Comparison of ENCODE assay signal across 1 cellular context in the genomic region with DNA sequence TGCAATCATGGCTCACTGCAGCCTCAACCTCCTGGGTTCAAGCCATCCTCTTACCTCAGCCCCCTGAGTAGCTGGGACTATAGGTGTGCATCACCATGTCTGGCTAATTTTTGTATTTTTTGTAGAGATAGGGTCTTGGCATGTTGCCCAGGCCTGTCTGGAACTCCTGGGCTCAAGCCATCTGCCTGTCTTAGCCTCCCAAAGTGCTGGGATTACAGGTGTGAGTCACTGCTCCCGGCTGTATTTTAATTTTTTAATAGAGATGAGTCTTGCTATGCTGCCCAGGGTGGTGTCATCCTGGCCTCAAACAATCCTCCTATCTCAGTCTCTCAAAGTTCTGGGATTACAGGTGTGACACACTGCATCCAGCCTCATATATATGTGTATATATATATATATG.
TF ChIP-seq lines count a peak whose summit lies in the region.

No MANE protein-coding gene starts in this region.

TF ChIP-seq in K562, 482 proteins besides CTCF, POLR2A, EP300 and RAD21:
- TF ChIP-seq NFIC (IDR thresholded peaks at IDR 0.05) = peak; percentile 67
- no peak for TF ChIP-seq ZNF121 (CRISPR knock-in tag; conservative IDR thresholded peaks at IDR 0.05)
- TF ChIP-seq SIRT6 (IDR thresholded peaks at IDR 0.05; ENCODE audit: low read depth, low read length) = no peak
- TF ChIP-seq POLR2AphosphoS5 (IDR thresholded peaks at IDR 0.05; ENCODE audit: control insufficient read depth, insufficient read depth, low read depth, low read length) = no peak
- TF ChIP-seq CBFA2T3 (IDR thresholded peaks at IDR 0.05) = peak; percentile 29
- TF ChIP-seq, protein P1, sequence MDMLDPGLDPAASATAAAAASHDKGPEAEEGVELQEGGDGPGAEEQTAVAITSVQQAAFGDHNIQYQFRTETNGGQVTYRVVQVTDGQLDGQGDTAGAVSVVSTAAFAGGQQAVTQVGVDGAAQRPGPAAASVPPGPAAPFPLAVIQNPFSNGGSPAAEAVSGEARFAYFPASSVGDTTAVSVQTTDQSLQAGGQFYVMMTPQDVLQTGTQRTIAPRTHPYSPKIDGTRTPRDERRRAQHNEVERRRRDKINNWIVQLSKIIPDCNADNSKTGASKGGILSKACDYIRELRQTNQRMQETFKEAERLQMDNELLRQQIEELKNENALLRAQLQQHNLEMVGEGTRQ (CRISPR knock-in tag; IDR thresholded peaks at IDR 0.05) = no peak
- no peak for TF ChIP-seq ZNF165 (CRISPR knock-in tag; IDR thresholded peaks at IDR 0.05; ENCODE audit: borderline replicate concordance)
- TF ChIP-seq HNRNPUL1 (IDR thresholded peaks at IDR 0.05; ENCODE audit: low read length) = no peak
- TF ChIP-seq, protein P2, sequence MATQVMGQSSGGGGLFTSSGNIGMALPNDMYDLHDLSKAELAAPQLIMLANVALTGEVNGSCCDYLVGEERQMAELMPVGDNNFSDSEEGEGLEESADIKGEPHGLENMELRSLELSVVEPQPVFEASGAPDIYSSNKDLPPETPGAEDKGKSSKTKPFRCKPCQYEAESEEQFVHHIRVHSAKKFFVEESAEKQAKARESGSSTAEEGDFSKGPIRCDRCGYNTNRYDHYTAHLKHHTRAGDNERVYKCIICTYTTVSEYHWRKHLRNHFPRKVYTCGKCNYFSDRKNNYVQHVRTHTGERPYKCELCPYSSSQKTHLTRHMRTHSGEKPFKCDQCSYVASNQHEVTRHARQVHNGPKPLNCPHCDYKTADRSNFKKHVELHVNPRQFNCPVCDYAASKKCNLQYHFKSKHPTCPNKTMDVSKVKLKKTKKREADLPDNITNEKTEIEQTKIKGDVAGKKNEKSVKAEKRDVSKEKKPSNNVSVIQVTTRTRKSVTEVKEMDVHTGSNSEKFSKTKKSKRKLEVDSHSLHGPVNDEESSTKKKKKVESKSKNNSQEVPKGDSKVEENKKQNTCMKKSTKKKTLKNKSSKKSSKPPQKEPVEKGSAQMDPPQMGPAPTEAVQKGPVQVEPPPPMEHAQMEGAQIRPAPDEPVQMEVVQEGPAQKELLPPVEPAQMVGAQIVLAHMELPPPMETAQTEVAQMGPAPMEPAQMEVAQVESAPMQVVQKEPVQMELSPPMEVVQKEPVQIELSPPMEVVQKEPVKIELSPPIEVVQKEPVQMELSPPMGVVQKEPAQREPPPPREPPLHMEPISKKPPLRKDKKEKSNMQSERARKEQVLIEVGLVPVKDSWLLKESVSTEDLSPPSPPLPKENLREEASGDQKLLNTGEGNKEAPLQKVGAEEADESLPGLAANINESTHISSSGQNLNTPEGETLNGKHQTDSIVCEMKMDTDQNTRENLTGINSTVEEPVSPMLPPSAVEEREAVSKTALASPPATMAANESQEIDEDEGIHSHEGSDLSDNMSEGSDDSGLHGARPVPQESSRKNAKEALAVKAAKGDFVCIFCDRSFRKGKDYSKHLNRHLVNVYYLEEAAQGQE (CRISPR knock-in tag; IDR thresholded peaks at IDR 0.05; ENCODE audit: low read depth) = no peak
- no peak for TF ChIP-seq ESRRB (CRISPR knock-in tag; IDR thresholded peaks at IDR 0.05; ENCODE audit: borderline replicate concordance)
- TF ChIP-seq NRF1 (conservative IDR thresholded peaks at IDR 0.05 in 1 of 2, IDR thresholded peaks at IDR 0.05 in 1 of 2) = no peak
- TF ChIP-seq PTBP1 (IDR thresholded peaks at IDR 0.05; ENCODE audit: low read depth, low read length) = no peak
- TF ChIP-seq, protein P3, sequence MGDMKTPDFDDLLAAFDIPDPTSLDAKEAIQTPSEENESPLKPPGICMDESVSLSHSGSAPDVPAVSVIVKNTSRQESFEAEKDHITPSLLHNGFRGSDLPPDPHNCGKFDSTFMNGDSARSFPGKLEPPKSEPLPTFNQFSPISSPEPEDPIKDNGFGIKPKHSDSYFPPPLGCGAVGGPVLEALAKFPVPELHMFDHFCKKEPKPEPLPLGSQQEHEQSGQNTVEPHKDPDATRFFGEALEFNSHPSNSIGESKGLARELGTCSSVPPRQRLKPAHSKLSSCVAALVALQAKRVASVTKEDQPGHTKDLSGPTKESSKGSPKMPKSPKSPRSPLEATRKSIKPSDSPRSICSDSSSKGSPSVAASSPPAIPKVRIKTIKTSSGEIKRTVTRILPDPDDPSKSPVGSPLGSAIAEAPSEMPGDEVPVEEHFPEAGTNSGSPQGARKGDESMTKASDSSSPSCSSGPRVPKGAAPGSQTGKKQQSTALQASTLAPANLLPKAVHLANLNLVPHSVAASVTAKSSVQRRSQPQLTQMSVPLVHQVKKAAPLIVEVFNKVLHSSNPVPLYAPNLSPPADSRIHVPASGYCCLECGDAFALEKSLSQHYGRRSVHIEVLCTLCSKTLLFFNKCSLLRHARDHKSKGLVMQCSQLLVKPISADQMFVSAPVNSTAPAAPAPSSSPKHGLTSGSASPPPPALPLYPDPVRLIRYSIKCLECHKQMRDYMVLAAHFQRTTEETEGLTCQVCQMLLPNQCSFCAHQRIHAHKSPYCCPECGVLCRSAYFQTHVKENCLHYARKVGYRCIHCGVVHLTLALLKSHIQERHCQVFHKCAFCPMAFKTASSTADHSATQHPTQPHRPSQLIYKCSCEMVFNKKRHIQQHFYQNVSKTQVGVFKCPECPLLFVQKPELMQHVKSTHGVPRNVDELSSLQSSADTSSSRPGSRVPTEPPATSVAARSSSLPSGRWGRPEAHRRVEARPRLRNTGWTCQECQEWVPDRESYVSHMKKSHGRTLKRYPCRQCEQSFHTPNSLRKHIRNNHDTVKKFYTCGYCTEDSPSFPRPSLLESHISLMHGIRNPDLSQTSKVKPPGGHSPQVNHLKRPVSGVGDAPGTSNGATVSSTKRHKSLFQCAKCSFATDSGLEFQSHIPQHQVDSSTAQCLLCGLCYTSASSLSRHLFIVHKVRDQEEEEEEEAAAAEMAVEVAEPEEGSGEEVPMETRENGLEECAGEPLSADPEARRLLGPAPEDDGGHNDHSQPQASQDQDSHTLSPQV (IDR thresholded peaks at IDR 0.05) = no peak
- TF ChIP-seq ERF (CRISPR knock-in tag; IDR thresholded peaks at IDR 0.05) = no peak
